Comparison of ENCODE assay signal across 8 cellular contexts in the genomic region with DNA sequence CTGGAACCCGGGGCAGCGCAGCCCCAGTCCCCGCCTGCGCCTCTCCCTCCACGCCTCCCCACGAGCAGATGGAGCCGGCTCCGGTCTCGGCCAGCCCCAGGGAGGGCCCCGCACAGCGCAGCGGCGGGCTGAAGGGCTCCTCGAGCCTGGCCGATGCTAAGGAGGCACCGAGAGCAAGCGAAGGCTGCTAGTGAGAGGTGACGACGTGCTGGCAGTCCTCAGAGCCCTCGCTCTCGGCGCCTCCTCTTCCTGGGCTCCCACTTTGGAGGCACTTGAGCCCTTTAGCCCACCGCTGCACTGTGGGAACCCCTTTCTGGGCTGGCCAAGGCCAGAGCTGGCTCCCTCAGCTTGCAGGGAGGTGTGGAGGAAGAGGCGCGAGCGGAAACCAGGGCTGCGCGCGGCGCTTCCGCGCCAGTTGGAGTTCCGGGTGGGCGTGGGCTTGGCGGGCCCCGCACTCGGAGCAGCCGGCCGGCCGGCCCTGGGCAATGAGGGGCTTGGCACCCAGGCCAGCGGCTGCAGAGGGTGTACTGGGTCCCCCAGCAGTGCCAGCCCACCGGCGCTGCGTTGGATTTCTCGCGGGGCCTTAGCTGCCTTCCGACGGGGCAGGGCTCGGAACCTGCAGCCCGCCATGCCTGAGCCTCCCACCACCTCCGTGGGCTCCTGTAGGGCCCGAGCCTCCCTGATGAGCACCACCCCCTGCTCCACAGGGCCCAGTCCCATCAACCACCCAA. TPM values are rescaled to one million over a fixed set of nuclear protein-coding genes. Genes with fewer than 3 reads are reported as not detected.
A peak's percentile ranks its signal among the peaks of the same experiment; 100 is the strongest.
DNase-seq lines count a peak whose midpoint lies in the region; ATAC-seq, FAIRE-seq and TF ChIP-seq lines count a peak whose summit lies in the region.

No MANE protein-coding gene starts in this region.

- H3K27me3 ChIP-seq in A673 (replicated peaks; ENCODE audit: insufficient read depth, low read depth, low read length, poor library complexity) (no peaks in the 10 kb centered on the region), GM12878 (replicated peaks in 1 of 2; ENCODE audit: control insufficient read depth in 2 of 2, insufficient read depth in 2 of 2, low read length in 1 of 2) (no peaks in the 10 kb centered on the region)

- BruUV-seq in A673 (replicated peaks; lab: Mats Ljungman, UMichigan) (no TSS peak), GM12878 (replicated peaks; lab: Mats Ljungman, UMichigan) (no TSS peak)

- peaks cover 12% of the 10 kb centered on the region for H3K36me3 Mint-ChIP-seq in T-helper 1 cell treated with Interleukin-12 subunit alpha and Interleukin-12 subunit beta and Interleukin-4 antibody, amounts not matched to agents 30 μg/mL and 1 μg/mL, for 36 hours (ENCODE audit: low read depth)

- H3K4me3 ChIP-seq in A673 (ENCODE audit: low read depth, low read length, poor library complexity, severe bottlenecking) (peak overlapping the region; percentile 54), HEK293 (ENCODE audit: low read depth, low read length) (peak overlapping the region; percentile 25), GM12878 (peak overlapping the region; percentile 76)

- peak overlapping the region; percentile 95 for H3K4me3 Mint-ChIP-seq in T-helper 1 cell treated with Interleukin-12 subunit alpha and Interleukin-12 subunit beta and Interleukin-4 antibody, amounts not matched to agents 30 μg/mL and 1 μg/mL, for 36 hours

- no peak for TF ChIP-seq EP300 in GM12878 (IDR thresholded peaks at IDR 0.05; ENCODE audit: borderline replicate concordance in 1 of 2, control insufficient read depth in 1 of 2, low read depth in 2 of 2, low read length in 2 of 2)

- H3K27ac Mint-ChIP-seq in T-helper 1 cell treated with Interleukin-12 subunit alpha and Interleukin-12 subunit beta and Interleukin-4 antibody, amounts not matched to agents 30 μg/mL and 1 μg/mL, for 36 hours, result peak overlapping the region; percentile 95

- SMC1A ChIA-PET in GM12878 (lab: Charles Lee; ENCODE audit: uncharacterized antibody, unreplicated experiment), result interaction anchor here (0.6 to 4.1 kb wide), 10 partner anchors 10 to 242 kb away, joined by 3 to 46 read pairs (median 4); a partner anchor contains a TSS

- WGBS in GM12878 (ENCODE audit: insufficient coverage, insufficient replicate concordance, low lambda C conversion rate, missing lambda C conversion rate), result 37% methylated on average over 45 of the region's 52 CpGs

- peak; percentile 78 for TF ChIP-seq POLR2A in GM12878 (IDR thresholded peaks at IDR 0.05; ENCODE audit: low read depth, low read length)

- peak overlapping the region; percentile 75 for H3K4me2 ChIP-seq in GM12878 (ENCODE audit: control insufficient read depth, insufficient read depth)

- H3K36me3 ChIP-seq in A673 (ENCODE audit: insufficient read depth, low read length, poor library complexity, severe bottlenecking), result no peaks in the 10 kb centered on the region
- peaks cover 0 to 8% of the 10 kb centered on the region in 2 experiments; a peak in 1 of 3 replicates for H3K36me3 ChIP-seq in HEK293 (ENCODE audit: control insufficient read depth in 2 of 2, insufficient read depth in 1 of 2, low read length in 2 of 2)
- H3K36me3 ChIP-seq in GM12878 (ENCODE audit: control insufficient read depth in 2 of 2, insufficient read depth in 2 of 2, low read length in 1 of 2), result no peaks in the 10 kb centered on the region

- H3K9me3 ChIP-seq in A673 (ENCODE audit: low read depth, low read length, poor library complexity, severe bottlenecking), result peaks cover 4% of the 10 kb centered on the region
- no peaks in the 10 kb centered on the region for H3K9me3 ChIP-seq in HEK293 (ENCODE audit: control insufficient read depth, insufficient read depth, low read depth, low read length)
- peaks cover 12% of the 10 kb centered on the region for H3K9me3 ChIP-seq in GM12878 (replicated peaks; ENCODE audit: control insufficient read depth, insufficient read depth, low read length)

- peak; percentile 22 for ATAC-seq in GM12878
- ATAC-seq in left lobe of liver, result no peak
- no peak for ATAC-seq in GM21360 (IDR thresholded peaks at IDR 0.05; ENCODE audit: unreplicated experiment)

- in situ Hi-C loops in GM12878 (cut with MboI), result no loop called here

- TF ChIP-seq RAD21 in GM12878 (IDR thresholded peaks at IDR 0.05; ENCODE audit: insufficient read depth, low read depth, low read length), result no peak

- POLR2A ChIA-PET in A673 (lab: Charles Lee; ENCODE audit: low non-redundant PET), result no interaction called here
- POLR2A ChIA-PET in HEK293 (lab: Yijun Ruan, JAX), result interaction anchor here (1.0 to 7.8 kb wide), 4 partner anchors 10 to 45 kb away, joined by 3 to 82 read pairs (median 28); a partner anchor contains a TSS
- POLR2A ChIA-PET in GM12878 (lab: Charles Lee), result interaction anchor here (0.8 to 6.0 kb wide), 4 partner anchors 18 to 209 kb away, joined by 3 to 40 read pairs (median 4); a partner anchor contains a TSS

- CTCF ChIA-PET in A673 (lab: Charles Lee), result interaction anchor here (0.8 kb wide), 1 partner anchor 39 kb away, joined by 3 read pairs; no protein-coding TSS in a partner anchor
- CTCF ChIA-PET in HEK293 (lab: Yijun Ruan, JAX), result interaction anchor here (0.8 to 1.8 kb wide), 4 partner anchors 22 to 242 kb away, joined by 3 to 7 read pairs (median 4); a partner anchor contains a TSS
- CTCF ChIA-PET in GM12878 (lab: Yijun Ruan, JAX), result interaction anchor here (0.9 to 2.2 kb wide), 9 partner anchors 9 to 242 kb away, joined by 3 to 8 read pairs (median 4); no protein-coding TSS in a partner anchor

- H3K9ac ChIP-seq in GM12878 (ENCODE audit: control insufficient read depth, insufficient read depth, low read length), result peak overlapping the region; percentile 73

- H3K27ac ChIP-seq in A673 (ENCODE audit: low read depth, low read length, poor library complexity, severe bottlenecking) (peak overlapping the region; percentile 81), HEK293 (ENCODE audit: extremely low read depth, low read depth, low read length) (peak overlapping the region; percentile 54; the same call in 1 of the 2 replicates), GM12878 (ENCODE audit: control insufficient read depth, insufficient read depth) (peak overlapping the region; percentile 78)

- DNase-seq in A673 (ENCODE audit: low spot score) (peak; percentile 46), GM12878 (ENCODE audit: low read depth, low spot score) (no peak), left lobe of liver (ENCODE audit: low spot score) (peak; percentile 52), NCI-H446 (lab: John Stamatoyannopoulos, UW) (no peak)
- peak; percentile 18 to 26 for DNase-seq in stimulated activated CD8-positive, alpha-beta memory T cell treated with anti-CD3 and anti-CD28 coated beads, Interleukin-2, amount 100 ng/mL, for 1 hour (ENCODE audit: low read depth in 2 of 2)

- H4K20me1 ChIP-seq in GM12878 (ENCODE audit: control insufficient read depth, insufficient read depth), result no peaks in the 10 kb centered on the region

- intact Hi-C loops in A673 (cut with micrococcal nuclease; ENCODE audit: unreplicated experiment) (no loop called here), GM12878 (cut with micrococcal nuclease; ENCODE audit: unreplicated experiment) (loop anchor here (10.0 kb wide), 1 partner anchor 186 kb away; no protein-coding TSS in a partner anchor)

- FAIRE-seq in GM12878 (lab: Jason Lieb, UNC), result no peak

- RAD21 ChIA-PET in GM12878 (lab: Charles Lee; ENCODE audit: unreplicated experiment), result interaction anchor here (0.8 to 2.4 kb wide), 9 partner anchors 18 to 242 kb away, joined by 3 to 12 read pairs (median 4); a partner anchor contains a TSS

- H3K4me1 ChIP-seq in A673 (ENCODE audit: insufficient read depth, low read length, poor library complexity, severe bottlenecking) (peaks cover 15% of the 10 kb centered on the region), HEK293 (ENCODE audit: control insufficient read depth, insufficient read depth, low read length) (no peaks in the 10 kb centered on the region), GM12878 (ENCODE audit: control insufficient read depth, insufficient read depth, low read length) (peaks cover 4% of the 10 kb centered on the region; the same call in 1 of the 2 replicates)

- H3K4me1 Mint-ChIP-seq in T-helper 1 cell treated with Interleukin-12 subunit alpha and Interleukin-12 subunit beta and Interleukin-4 antibody, amounts not matched to agents 30 μg/mL and 1 μg/mL, for 36 hours (ENCODE audit: low read depth), result peaks cover 45% of the 10 kb centered on the region

- TF ChIP-seq CTCF in A673 (conservative IDR thresholded peaks at IDR 0.05; ENCODE audit: low read depth, low read length), result no peak
- no peak for TF ChIP-seq CTCF in HEK293 (tag by site-specific recombination; IDR thresholded peaks at IDR 0.05)
- no peak for TF ChIP-seq CTCF in GM12878 (IDR thresholded peaks at IDR 0.05 in 2 of 3, conservative IDR thresholded peaks at IDR 0.05 in 1 of 3; ENCODE audit: control insufficient read depth in 2 of 3, extremely low read depth in 1 of 3, insufficient read depth in 1 of 3, low read depth in 3 of 3, low read length in 3 of 3)

- peaks cover 14% of the 10 kb centered on the region for H3K9me3 Mint-ChIP-seq in T-helper 1 cell treated with Interleukin-12 subunit alpha and Interleukin-12 subunit beta and Interleukin-4 antibody, amounts not matched to agents 30 μg/mL and 1 μg/mL, for 36 hours

- H2AFZ ChIP-seq in GM12878 (ENCODE audit: control insufficient read depth, low read depth, low read length), result peak overlapping the region; percentile 80

- no peaks in the 10 kb centered on the region for H3K27me3 Mint-ChIP-seq in T-helper 1 cell treated with Interleukin-12 subunit alpha and Interleukin-12 subunit beta and Interleukin-4 antibody, amounts not matched to agents 30 μg/mL and 1 μg/mL, for 36 hours (ENCODE audit: low read depth)

- peaks cover 13% of the 10 kb centered on the region for H3K79me2 ChIP-seq in GM12878 (ENCODE audit: control insufficient read depth, insufficient read depth, low read length)

RNA-seq across cellular contexts. Expression of a gene that starts 2.5 kb away (rescaled TPM):
- total RNA-seq in A673 (2021), result 68.3 and 75.1 TPM in 2 replicates
- 22.0 and 23.0 TPM in 2 replicates for total RNA-seq in GM12878 (2013; cell fraction: nucleolus; rRNA removed)
- total RNA-seq in GM12878 (2014; rRNA removed), result 72.9 and 80.4 TPM in 2 replicates
- 66.0 and 71.7 TPM in 2 replicates for total RNA-seq in GM12878 (2014; rRNA removed; fragmentation: Illumina TruSeq; extraction: Trizol)
- total RNA-seq in GM12878 (2021), result 67.1 and 75.1 TPM in 2 replicates
- 46.9 TPM for polyA plus RNA-seq in GM12878 (2011; ENCODE audit: low read depth)
- polyA plus RNA-seq in GM12878 (2011; rRNA removed), result 164 and 234 TPM in 2 replicates
- polyA plus RNA-seq in GM12878 (2011; cell fraction: cytosol; rRNA removed), result 110 and 136 TPM in 2 replicates
- polyA plus RNA-seq in GM12878 (2011; cell fraction: nucleus; rRNA removed), result 45.1 and 54.4 TPM in 2 replicates
- 70.4 and 82.2 TPM in 2 replicates for polyA plus RNA-seq in GM12878 (2012)
- 87.2 and 98.3 TPM in 2 replicates for polyA plus RNA-seq in GM12878 (2014; fragmentation: Illumina TruSeq; extraction: Trizol)
- polyA plus RNA-seq in GM12878 (2014; fragmentation: Nextera tagmentation; extraction: Ambion mirVana), result 100 to 1,000 TPM; 169 to 224 TPM
- polyA plus RNA-seq in GM12878 (2014; rRNA removed), result 77.9 and 103 TPM in 2 replicates
- polyA plus RNA-seq in GM12878 (2016; fragmentation: Nextera tagmentation; extraction: Ambion mirVana), result 100 to 1,000 TPM; 199 to 207 TPM
- 45.9 and 50.8 TPM in 2 replicates for polyA minus RNA-seq in GM12878 (2011; rRNA and poly(A)+ RNA removed)
- 11.9 and 16.0 TPM in 2 replicates for polyA minus RNA-seq in GM12878 (2011; cell fraction: cytosol; rRNA and poly(A)+ RNA removed)
- polyA minus RNA-seq in GM12878 (2011; cell fraction: nucleus; rRNA and poly(A)+ RNA removed), result 6.8 and 11.4 TPM in 2 replicates
- 52.0 TPM for total RNA-seq in left lobe of liver

RNA-seq across cellular contexts. Expression of a gene that starts 25.6 kb away (rescaled TPM):
- total RNA-seq in A673 (2021), result 34.4 and 41.6 TPM in 2 replicates
- 5.1 and 5.6 TPM in 2 replicates for total RNA-seq in GM12878 (2013; cell fraction: nucleolus; rRNA removed)
- total RNA-seq in GM12878 (2014; rRNA removed), result 26.3 and 27.4 TPM in 2 replicates
- 43.8 and 44.1 TPM in 2 replicates for total RNA-seq in GM12878 (2014; rRNA removed; fragmentation: Illumina TruSeq; extraction: Trizol)
- 25.9 and 26.0 TPM in 2 replicates for total RNA-seq in GM12878 (2021)
- 8.0 TPM for polyA plus RNA-seq in GM12878 (2011; ENCODE audit: low read depth)
- 36.6 and 46.4 TPM in 2 replicates for polyA plus RNA-seq in GM12878 (2011; rRNA removed)
- polyA plus RNA-seq in GM12878 (2011; cell fraction: cytosol; rRNA removed), result 17.3 and 19.7 TPM in 2 replicates
- polyA plus RNA-seq in GM12878 (2011; cell fraction: nucleus; rRNA removed), result 12.8 and 16.3 TPM in 2 replicates
- polyA plus RNA-seq in GM12878 (2012), result 13.2 and 16.3 TPM in 2 replicates
- 51.4 and 58.8 TPM in 2 replicates for polyA plus RNA-seq in GM12878 (2014; fragmentation: Illumina TruSeq; extraction: Trizol)
- polyA plus RNA-seq in GM12878 (2014; fragmentation: Nextera tagmentation; extraction: Ambion mirVana), result 10 to 100 TPM; 86.1 to 98.5 TPM
- polyA plus RNA-seq in GM12878 (2014; rRNA removed), result 23.3 and 26.2 TPM in 2 replicates
- polyA plus RNA-seq in GM12878 (2016; fragmentation: Nextera tagmentation; extraction: Ambion mirVana), result 10 to 100 TPM; 71.0 to 73.0 TPM
- polyA minus RNA-seq in GM12878 (2011; rRNA and poly(A)+ RNA removed), result 10.4 and 17.6 TPM in 2 replicates
- 6.4 and 6.7 TPM in 2 replicates for polyA minus RNA-seq in GM12878 (2011; cell fraction: cytosol; rRNA and poly(A)+ RNA removed)
- polyA minus RNA-seq in GM12878 (2011; cell fraction: nucleus; rRNA and poly(A)+ RNA removed), result 4.5 and 6.1 TPM in 2 replicates
- 4.2 TPM for total RNA-seq in left lobe of liver

RNA-seq across cellular contexts. Expression of a gene that starts 26.0 kb away (rescaled TPM):
- total RNA-seq in A673 (2021), result 0.69 and 1.9 TPM in 2 replicates
- total RNA-seq in GM12878 (2013; cell fraction: nucleolus; rRNA removed), result not detected in 2 replicates
- 2.7 and 3.3 TPM in 2 replicates for total RNA-seq in GM12878 (2014; rRNA removed)
- 2.8 and 4.1 TPM in 2 replicates for total RNA-seq in GM12878 (2014; rRNA removed; fragmentation: Illumina TruSeq; extraction: Trizol)
- total RNA-seq in GM12878 (2021), result 3.0 and 3.2 TPM in 2 replicates
- 4.5 TPM for polyA plus RNA-seq in GM12878 (2011; ENCODE audit: low read depth)
- polyA plus RNA-seq in GM12878 (2011; rRNA removed), result 5.5 and 6.0 TPM in 2 replicates
- polyA plus RNA-seq in GM12878 (2011; cell fraction: cytosol; rRNA removed), result 6.3 and 7.9 TPM in 2 replicates
- polyA plus RNA-seq in GM12878 (2011; cell fraction: nucleus; rRNA removed), result 3.1 and 3.3 TPM in 2 replicates
- 0.83 and 1.9 TPM in 2 replicates for polyA plus RNA-seq in GM12878 (2012)
- polyA plus RNA-seq in GM12878 (2014; fragmentation: Illumina TruSeq; extraction: Trizol), result 4.3 and 5.7 TPM in 2 replicates
- 10 to 100 TPM; 13.1 to 15.1 TPM for polyA plus RNA-seq in GM12878 (2014; fragmentation: Nextera tagmentation; extraction: Ambion mirVana)
- 1.7 and 2.9 TPM in 2 replicates for polyA plus RNA-seq in GM12878 (2014; rRNA removed)
- polyA plus RNA-seq in GM12878 (2016; fragmentation: Nextera tagmentation; extraction: Ambion mirVana), result 1 to 10 TPM; 7.4 to 9.3 TPM
- 3.0 TPM in 2 replicates for polyA minus RNA-seq in GM12878 (2011; rRNA and poly(A)+ RNA removed)
- not detected in 2 replicates for polyA minus RNA-seq in GM12878 (2011; cell fraction: cytosol; rRNA and poly(A)+ RNA removed)
- polyA minus RNA-seq in GM12878 (2011; cell fraction: nucleus; rRNA and poly(A)+ RNA removed), result 1.1 TPM in 1 of 2 replicates, not detected in the other
- 2.2 TPM for total RNA-seq in left lobe of liver

RNA-seq across cellular contexts. Expression of a gene that starts 27.2 kb away (rescaled TPM):
- 90.7 and 94.6 TPM in 2 replicates for total RNA-seq in A673 (2021)
- total RNA-seq in GM12878 (2013; cell fraction: nucleolus; rRNA removed), result 74.8 and 87.1 TPM in 2 replicates
- 88.5 and 97.1 TPM in 2 replicates for total RNA-seq in GM12878 (2014; rRNA removed)
- 93.2 and 94.0 TPM in 2 replicates for total RNA-seq in GM12878 (2014; rRNA removed; fragmentation: Illumina TruSeq; extraction: Trizol)
- total RNA-seq in GM12878 (2021), result 80.5 and 90.0 TPM in 2 replicates
- 45.5 TPM for polyA plus RNA-seq in GM12878 (2011; ENCODE audit: low read depth)
- 167 and 257 TPM in 2 replicates for polyA plus RNA-seq in GM12878 (2011; rRNA removed)
- 72.8 and 77.4 TPM in 2 replicates for polyA plus RNA-seq in GM12878 (2011; cell fraction: cytosol; rRNA removed)
- 48.1 and 50.6 TPM in 2 replicates for polyA plus RNA-seq in GM12878 (2011; cell fraction: nucleus; rRNA removed)
- polyA plus RNA-seq in GM12878 (2012), result 79.0 and 79.3 TPM in 2 replicates
- 95.9 and 117 TPM in 2 replicates for polyA plus RNA-seq in GM12878 (2014; fragmentation: Illumina TruSeq; extraction: Trizol)
- polyA plus RNA-seq in GM12878 (2014; fragmentation: Nextera tagmentation; extraction: Ambion mirVana), result 100 to 1,000 TPM; 366 to 399 TPM
- 91.6 and 105 TPM in 2 replicates for polyA plus RNA-seq in GM12878 (2014; rRNA removed)
- polyA plus RNA-seq in GM12878 (2016; fragmentation: Nextera tagmentation; extraction: Ambion mirVana), result 100 to 1,000 TPM; 292 to 297 TPM
- 60.1 and 64.4 TPM in 2 replicates for polyA minus RNA-seq in GM12878 (2011; rRNA and poly(A)+ RNA removed)
- 15.1 and 19.8 TPM in 2 replicates for polyA minus RNA-seq in GM12878 (2011; cell fraction: cytosol; rRNA and poly(A)+ RNA removed)
- 35.1 and 44.6 TPM in 2 replicates for polyA minus RNA-seq in GM12878 (2011; cell fraction: nucleus; rRNA and poly(A)+ RNA removed)
- 48.1 TPM for total RNA-seq in left lobe of liver

Comparison
In these comparisons a context has a peak if more than half of its experiments do, and no peak if none do; other contexts are left out.
1. DNase-seq: peak in A673 (single experiment), left lobe of liver (single experiment) and stimulated activated CD8-positive, alpha-beta memory T cell treated with anti-CD3 and anti-CD28 coated beads, Interleukin-2, amount 100 ng/mL, for 1 hour (2 of 2); none in GM12878 (single experiment) and NCI-H446 (0 of 2).
2. H3K4me3 ChIP-seq: peak in every context shown above with its lines; median percentile 76 in GM12878; 54 in A673; 25 in HEK293.
3. Peak in every context shown above with its lines, with median percentiles within 50 percentile points of each other: H3K27ac ChIP-seq.